ENCODE assay signal across 10 cellular contexts in the genomic region with DNA sequence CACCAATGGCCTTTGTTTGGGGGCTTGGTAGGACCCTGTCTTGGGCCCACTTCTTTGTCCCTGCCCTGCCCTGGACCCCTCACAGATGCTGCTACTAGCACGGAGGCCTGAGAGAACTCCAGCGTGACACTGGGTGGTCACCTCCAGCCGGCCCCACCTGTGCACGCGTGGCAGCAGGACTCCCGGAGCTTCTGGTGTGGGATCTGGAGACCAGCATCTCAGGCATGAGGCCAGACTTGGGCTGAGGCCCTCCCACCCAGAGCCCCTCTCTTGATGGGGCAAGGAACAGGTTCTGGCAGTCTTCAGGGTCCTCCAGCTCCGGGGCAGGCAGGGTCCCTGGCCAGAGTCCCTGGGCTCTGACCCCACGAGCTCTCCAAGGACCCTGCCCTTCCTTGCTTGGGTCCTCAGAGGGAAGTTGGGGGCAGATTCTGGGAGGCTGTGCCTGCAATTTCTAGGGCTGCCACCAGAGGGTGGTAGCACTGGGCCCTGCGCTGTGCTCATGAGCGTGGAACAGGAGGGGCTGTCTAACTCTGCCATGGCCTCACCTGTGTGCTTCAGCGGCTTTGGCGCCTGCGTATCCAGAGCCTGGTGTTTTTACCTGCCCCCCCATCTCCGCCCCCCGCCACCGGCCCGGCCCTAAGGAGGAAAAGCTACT. TPM values are rescaled to one million over a fixed set of nuclear protein-coding genes. Genes with fewer than 3 reads are reported as not detected.
DNase-seq lines count a peak whose midpoint lies in the region; ATAC-seq and TF ChIP-seq lines count a peak whose summit lies in the region.
"Had no signal": no experiment of that assay in that cellular context is flagged by ENCODE, and none has a peak within 500 bp of the region (broad histone marks: within the 10 kb centered on the region; RNA-seq: fewer than 3 reads in every experiment).

No MANE protein-coding gene starts in this region.

- intact Hi-C loops in colonic mucosa (cut with DNase I), result no loop called here

- TF ChIP-seq CTCF in colonic mucosa (IDR thresholded peaks at IDR 0.05), result peak; percentile 37
- peak; percentile 36 for TF ChIP-seq CTCF in osteoblast (IDR thresholded peaks at IDR 0.05; ENCODE audit: extremely low read depth, low read depth, low read length)

- DNase-seq in activated CD4-positive, CD25-positive, alpha-beta regulatory T cell (lab: John Stamatoyannopoulos, UW), result no peak
- DNase-seq in KBM-7 (peak; percentile 65), colonic mucosa (no peak), osteoblast (ENCODE audit: insufficient read length, low spot score, missing footprints) (no peak), NCI-H1694 treated with DMSO at 0.1 percent for 48 hours (lab: John Stamatoyannopoulos, UW) (no peak)
- DNase-seq in activated effector memory CD4-positive, alpha-beta T cell treated with Interleukin-2 at 50 U/mL for 16 hours, result no peak
- DNase-seq: naive B cell had no signal

- no peaks in the 10 kb centered on the region for H3K9me3 ChIP-seq in colonic mucosa
- H3K9me3 ChIP-seq in osteoblast (ENCODE audit: low read depth, low read length), result peaks cover 4% of the 10 kb centered on the region

- no peak overlapping the region for H2AFZ ChIP-seq in osteoblast (ENCODE audit: low read length)

- no peak overlapping the region for H3K9ac ChIP-seq in colonic mucosa (ENCODE audit: low read depth in 2 of 2, low read length in 2 of 2)
- H3K9ac ChIP-seq: BLaER1 had no signal

- H4K20me1 ChIP-seq in osteoblast (ENCODE audit: insufficient read depth, low read length), result peaks cover 5% of the 10 kb centered on the region

- H3K4me3 ChIP-seq in colonic mucosa (no peak overlapping the region), osteoblast (ENCODE audit: insufficient read depth, low read length) (no peak overlapping the region)
- H3K4me3 ChIP-seq: BLaER1 had no signal

- in situ Hi-C loops in KBM-7 (cut with MboI; ENCODE audit: low pct_unique_long_range_greater_than_20kb, low sequenced_read_pairs), result no loop called here

- H3K4me1 ChIP-seq in colonic mucosa, result peaks cover 19% of the 10 kb centered on the region
- H3K4me1 ChIP-seq in osteoblast (ENCODE audit: insufficient read depth, low read length), result no peaks in the 10 kb centered on the region

- H3K4me2 ChIP-seq in osteoblast (ENCODE audit: insufficient read depth, low read length), result no peak overlapping the region

- H3K79me2 ChIP-seq in osteoblast (ENCODE audit: insufficient read depth, low read length), result no peaks in the 10 kb centered on the region

- ATAC-seq in activated CD4-positive, CD25-positive, alpha-beta regulatory T cell treated with anti-CD3 and anti-CD28 coated beads, Interleukin-2, amount 50 U/mL, for 24 hours, result peak; percentile 24 to 31
- no peak for ATAC-seq in HG03378 (IDR thresholded peaks at IDR 0.05; ENCODE audit: unreplicated experiment)

- H3K36me3 ChIP-seq in colonic mucosa, result no peaks in the 10 kb centered on the region
- H3K36me3 ChIP-seq in osteoblast (ENCODE audit: insufficient read depth, low read length), result no peaks in the 10 kb centered on the region

- no peak overlapping the region for H3K27ac ChIP-seq in colonic mucosa
- no peak overlapping the region for H3K27ac ChIP-seq in osteoblast (ENCODE audit: low read depth, low read length)
- H3K27ac ChIP-seq: BLaER1 had no signal

- peaks cover 39% of the 10 kb centered on the region for H3K27me3 ChIP-seq in colonic mucosa
- peaks cover 42% of the 10 kb centered on the region for H3K27me3 ChIP-seq in osteoblast (ENCODE audit: insufficient read depth, low read length)

RNA-seq across cellular contexts. Expression of gene BAIAP3, which starts 3.1 kb away (rescaled TPM):
- 1 to 10 TPM; 5.5 to 9.8 TPM for total RNA-seq in colonic mucosa
- under 0.01 and 0.29 TPM in 2 replicates for total RNA-seq in osteoblast

RNA-seq across cellular contexts. Expression of gene UBE2I, which starts 21.0 kb away (rescaled TPM):
- total RNA-seq in colonic mucosa, result 100 to 1,000 TPM; 101 to 143 TPM
- total RNA-seq in osteoblast, result 37.1 and 49.2 TPM in 2 replicates

RNA-seq across cellular contexts. Expression of gene TSR3, which starts 21.3 kb away (rescaled TPM):
- total RNA-seq in colonic mucosa (10 to 100 TPM; 39.6 to 74.4 TPM), osteoblast (53.6 and 57.8 TPM in 2 replicates)

RNA-seq across cellular contexts. Expression of gene GNPTG, which starts 21.3 kb away (rescaled TPM):
- 10 to 100 TPM; 48.2 to 59.1 TPM for total RNA-seq in colonic mucosa
- 67.8 and 69.1 TPM in 2 replicates for total RNA-seq in osteoblast
